Comparison of ENCODE assay signal across 28 cellular contexts in the genomic region with DNA sequence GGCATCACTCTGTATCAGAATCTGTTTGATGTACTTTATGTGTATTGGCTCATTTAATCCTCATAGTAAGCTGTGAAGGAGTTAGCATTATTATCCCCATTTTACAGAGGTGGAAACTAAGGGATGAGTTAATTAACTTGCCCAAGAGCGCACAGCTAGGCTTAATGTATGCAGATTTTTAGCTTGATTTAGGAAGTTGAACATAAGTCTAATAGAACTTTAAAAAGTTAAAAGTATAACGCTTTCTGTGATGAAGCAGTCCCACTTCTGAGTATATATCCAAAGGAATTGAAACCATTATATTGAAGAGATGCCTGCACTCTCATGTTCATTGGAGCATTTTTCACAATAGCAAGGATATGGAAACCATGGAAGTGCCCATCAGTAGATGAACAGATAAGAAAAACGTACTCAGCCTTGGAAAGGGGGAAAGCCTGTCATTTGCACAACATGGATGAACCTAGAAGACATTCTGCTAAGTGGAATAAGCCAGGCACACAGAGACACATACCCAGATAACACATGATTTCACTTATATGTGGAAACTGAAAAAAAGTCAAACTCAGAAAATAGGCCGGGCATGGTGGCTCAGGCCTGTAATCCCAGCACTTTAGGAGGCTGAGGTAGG.
"Had no signal": no experiment of that assay in that cellular context is flagged by ENCODE, and none has a peak within 500 bp of the region (broad histone marks: within the 10 kb centered on the region; RNA-seq: fewer than 3 reads in every experiment).

No MANE protein-coding gene starts in this region.

- H3K4me1 ChIP-seq: prostate gland had no signal

- H3K27me3 ChIP-seq: esophagus squamous epithelium, heart right ventricle, neural progenitor cell, ovary, right atrium auricular region, stomach, suprapubic skin, tibial nerve had no signal

- DNase-seq: activated CD4-positive, alpha-beta T cell treated with anti-CD3 and anti-CD28 coated beads for 36 hours; activated CD4-positive, alpha-beta T cell treated with anti-CD3 and anti-CD28 coated beads, Interleukin-2, amount 50 U/mL, for 4 hours; activated CD8-positive, alpha-beta memory T cell treated with anti-CD3 and anti-CD28 coated beads for 24 hours; activated CD8-positive, alpha-beta memory T cell treated with anti-CD3 and anti-CD28 coated beads, Interleukin-2, amount 50 U/mL, for 4 hours; activated T-cell treated with anti-CD3 and anti-CD28 coated beads, Interleukin-2, amount 50 U/mL, for 24 hours; amniotic stem cell; cerebellar nuclear complex; cortex of kidney; endodermal cell; esophagus squamous epithelium; heart right ventricle; left colon; mesendoderm; naive thymus-derived CD4-positive, alpha-beta T cell; ovary; stimulated activated CD4-positive, alpha-beta T cell treated with anti-CD3 and anti-CD28 coated beads, Interleukin-1b, Interleukin-23, amount 100 ng/mL, for 48 hours; stomach; T-helper 1 cell; T-helper 9 cell had no signal

- H3K27ac Mint-ChIP-seq: activated CD4-positive, alpha-beta T cell treated with anti-CD3 and anti-CD28 coated beads for 36 hours; activated naive CD4-positive, alpha-beta T cell treated with anti-CD3 and anti-CD28 coated beads, Interleukin-2, amount 50 U/mL, for 72 hours; activated T-cell treated with anti-CD3 and anti-CD28 coated beads, Interleukin-2, amount 50 U/mL, for 24 hours; activated T-helper 17 cell treated with anti-CD3 and anti-CD28 coated beads, Interleukin-2, amount 50 U/mL, for 72 hours; endodermal cell; neural progenitor cell; stimulated activated effector memory CD8-positive, alpha-beta T cell treated with anti-CD3 and anti-CD28 coated beads, Interleukin-12 subunit alpha, Interleukin-12 subunit beta, amount 100 ng/mL, for 72 hours had no signal

- H3K9me3 ChIP-seq: esophagus squamous epithelium, heart right ventricle, ovary, prostate gland, right atrium auricular region, stomach, suprapubic skin, tibial nerve had no signal

- H3K4me3 Mint-ChIP-seq: activated CD4-positive, alpha-beta T cell treated with anti-CD3 and anti-CD28 coated beads for 36 hours; activated T-cell treated with anti-CD3 and anti-CD28 coated beads, Interleukin-2, amount 50 U/mL, for 24 hours; activated T-helper 17 cell treated with anti-CD3 and anti-CD28 coated beads, Interleukin-2, amount 50 U/mL, for 72 hours; endodermal cell; neural progenitor cell; stimulated activated effector memory CD8-positive, alpha-beta T cell treated with anti-CD3 and anti-CD28 coated beads, Interleukin-12 subunit alpha, Interleukin-12 subunit beta, amount 100 ng/mL, for 72 hours; WTC11 had no signal

- H3K9me3 Mint-ChIP-seq: activated naive CD4-positive, alpha-beta T cell treated with anti-CD3 and anti-CD28 coated beads, Interleukin-2, amount 50 U/mL, for 72 hours; activated T-cell treated with anti-CD3 and anti-CD28 coated beads, Interleukin-2, amount 50 U/mL, for 24 hours; activated T-helper 17 cell treated with anti-CD3 and anti-CD28 coated beads, Interleukin-2, amount 50 U/mL, for 72 hours; stimulated activated effector memory CD8-positive, alpha-beta T cell treated with anti-CD3 and anti-CD28 coated beads, Interleukin-12 subunit alpha, Interleukin-12 subunit beta, amount 100 ng/mL, for 72 hours had no signal

- H3K4me3 ChIP-seq: esophagus squamous epithelium, heart right ventricle, neural progenitor cell, ovary, prostate gland, right atrium auricular region, stomach, suprapubic skin, tibial nerve had no signal

- ATAC-seq: activated CD4-positive, alpha-beta T cell treated with anti-CD3 and anti-CD28 coated beads for 36 hours; activated naive CD4-positive, alpha-beta T cell treated with anti-CD3 and anti-CD28 coated beads, Interleukin-2, amount 50 U/mL, for 72 hours; activated T-helper 17 cell treated with anti-CD3 and anti-CD28 coated beads, Interleukin-2, amount 50 U/mL, for 72 hours; heart right ventricle; naive thymus-derived CD4-positive, alpha-beta T cell; stimulated activated effector memory CD8-positive, alpha-beta T cell treated with anti-CD3 and anti-CD28 coated beads, Interleukin-12 subunit alpha, Interleukin-12 subunit beta, amount 100 ng/mL, for 72 hours; WTC11 had no signal

- H3K36me3 ChIP-seq: esophagus squamous epithelium, heart right ventricle, neural progenitor cell, ovary, prostate gland, right atrium auricular region, stomach, suprapubic skin, tibial nerve had no signal

- H3K9ac ChIP-seq: neural progenitor cell had no signal

- H3K4me1 Mint-ChIP-seq: neural progenitor cell had no signal

- H3K36me3 Mint-ChIP-seq: stimulated activated effector memory CD8-positive, alpha-beta T cell treated with anti-CD3 and anti-CD28 coated beads, Interleukin-12 subunit alpha, Interleukin-12 subunit beta, amount 100 ng/mL, for 72 hours had no signal

- H3K27ac ChIP-seq: esophagus squamous epithelium, neural progenitor cell, ovary, prostate gland, right atrium auricular region, stomach, suprapubic skin had no signal

- H3K27me3 Mint-ChIP-seq: activated CD4-positive, alpha-beta T cell treated with anti-CD3 and anti-CD28 coated beads for 36 hours; activated T-cell treated with anti-CD3 and anti-CD28 coated beads, Interleukin-2, amount 50 U/mL, for 24 hours; activated T-helper 17 cell treated with anti-CD3 and anti-CD28 coated beads, Interleukin-2, amount 50 U/mL, for 72 hours; naive thymus-derived CD4-positive, alpha-beta T cell had no signal
